ENCODE assay signal across 33 cellular contexts in the genomic region with DNA sequence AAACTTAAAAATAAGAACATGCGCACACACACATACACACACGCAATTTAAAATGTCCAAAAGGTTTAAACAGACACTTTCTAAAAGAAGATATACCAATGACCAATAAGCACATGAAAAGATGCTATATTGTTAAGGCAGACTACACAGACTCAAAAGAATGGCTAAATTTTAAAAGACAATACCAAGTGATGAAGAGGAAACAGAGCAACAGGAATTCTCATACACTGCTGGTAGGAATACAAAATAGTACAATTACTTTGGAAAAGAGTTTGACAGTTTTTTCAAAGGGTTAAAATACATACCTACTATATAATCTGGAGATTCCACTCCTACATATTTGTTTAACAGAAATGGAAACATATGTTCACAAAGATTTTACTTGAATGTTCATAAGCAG.
"Had no signal": no experiment of that assay in that cellular context is flagged by ENCODE, and none has a peak within 500 bp of the region (broad histone marks: within the 10 kb centered on the region; RNA-seq: fewer than 3 reads in every experiment).

No MANE protein-coding gene starts in this region.

- H3K27me3 ChIP-seq: adrenal gland, ascending aorta, body of pancreas, brain microvascular endothelial cell, breast epithelium, cardiac muscle cell had no signal

- H3K36me3 ChIP-seq: adrenal gland, ascending aorta, brain microvascular endothelial cell, breast epithelium, cardiac muscle cell had no signal

- H3K9me3 ChIP-seq: adrenal gland, ascending aorta had no signal

- H3K4me3 ChIP-seq: adrenal gland, ascending aorta, body of pancreas, breast epithelium, cardiac muscle cell had no signal

- FAIRE-seq: astrocyte, bronchial epithelial cell had no signal

- H3K27ac ChIP-seq: adrenal gland, ascending aorta, body of pancreas, brain microvascular endothelial cell, breast epithelium, cardiac muscle cell had no signal

- DNase-seq: activated effector memory CD4-positive, alpha-beta T cell treated with anti-CD3 and anti-CD28 coated beads, Interleukin-2, amount 50 U/mL, for 16 hours; activated effector memory CD4-positive, alpha-beta T cell treated with Interleukin-2 at 50 U/mL for 16 hours; activated gamma-delta T cell; activated gamma-delta T cell treated with Interleukin-2 at 50 U/mL for 16 hours; activated naive CD4-positive, alpha-beta T cell; activated naive CD4-positive, alpha-beta T cell treated with anti-CD3 and anti-CD28 coated beads for 36 hours; activated naive CD4-positive, alpha-beta T cell treated with anti-CD3 and anti-CD28 coated beads, Interleukin-2, amount 10 ng/mL, durations not matched to agents 7 days and 5 days; activated naive CD4-positive, alpha-beta T cell treated with anti-CD3 and anti-CD28 coated beads, Interleukin-2, amount 50 U/mL, for 16 hours; activated naive CD4-positive, alpha-beta T cell treated with Interleukin-2 at 50 U/mL for 16 hours; activated naive CD8-positive, alpha-beta T cell treated with anti-CD3 and anti-CD28 coated beads for 36 hours; activated naive CD8-positive, alpha-beta T cell treated with anti-CD3 and anti-CD28 coated beads, Interleukin-2, amount 10 ng/mL, durations not matched to agents 7 days and 5 days; activated naive CD8-positive, alpha-beta T cell treated with anti-CD3 and anti-CD28 coated beads, Interleukin-2, amount 50 U/mL, for 24 hours; activated T-cell treated with anti-CD3 and anti-CD28 coated beads, Interleukin-2, amount 50 U/mL, for 24 hours; activated T-cell treated with anti-CD3 and anti-CD28 coated beads, Interleukin-2, amount 50 U/mL, for 4 hours; activated T-cell treated with anti-CD3 and anti-CD28 coated beads, Interleukin-2, amount 50 U/mL, for 48 hours; activated T-cell treated with anti-CD3 and anti-CD28 coated beads, Interleukin-2, amount 50 U/mL, for 72 hours; adrenal gland; amniotic stem cell; amygdala; anterior cingulate cortex; aorta; body of pancreas; brain microvascular endothelial cell; caudate nucleus; central memory CD4-positive, alpha-beta T cell; cerebellar nuclear complex had no signal

- H3K4me1 ChIP-seq: adrenal gland, ascending aorta, body of pancreas, breast epithelium had no signal

- ATAC-seq: activated naive CD4-positive, alpha-beta T cell treated with anti-CD3 and anti-CD28 coated beads, Interleukin-2, amount 50 U/mL, for 72 hours; activated naive CD8-positive, alpha-beta T cell treated with anti-CD3 and anti-CD28 coated beads, Interleukin-2, amount 50 U/mL, for 24 hours; activated T-cell treated with anti-CD3 and anti-CD28 coated beads, Interleukin-2, amount 50 U/mL, for 4 hours; activated T-cell treated with anti-CD3 and anti-CD28 coated beads, Interleukin-2, amount 50 U/mL, for 72 hours; activated T-helper 17 cell treated with anti-CD3 and anti-CD28 coated beads, Interleukin-2, amount 50 U/mL, for 72 hours; body of pancreas had no signal
